Comparison of ENCODE assay signal across 1 cellular context in genomic region chr10:47277352-47278151, GRCh38.
TF ChIP-seq lines count a peak whose summit lies in the region.

No MANE protein-coding gene starts in this region.

TF ChIP-seq in HCT116, 20 proteins besides CTCF, POLR2A, EP300 and RAD21 (continued from another document):
- TF ChIP-seq ZBTB33 (IDR thresholded peaks at IDR 0.05; ENCODE audit: extremely low read depth, insufficient replicate concordance, low read length) (no peak), ZNF274 (IDR thresholded peaks at IDR 0.05; ENCODE audit: low read depth, low read length) (no peak)
TF ChIP-seq in HCT116: peak in this region for 2.
